1 cellular context compared by ENCODE assay signal in genomic region chr5:54388411-54388810, GRCh38.
TF ChIP-seq lines count a peak whose summit lies in the region.

No MANE protein-coding gene starts in this region.

TF ChIP-seq in GM12878, 131 proteins besides CTCF, POLR2A, EP300 and RAD21 (continued from another document):
- TF ChIP-seq, protein P1, sequence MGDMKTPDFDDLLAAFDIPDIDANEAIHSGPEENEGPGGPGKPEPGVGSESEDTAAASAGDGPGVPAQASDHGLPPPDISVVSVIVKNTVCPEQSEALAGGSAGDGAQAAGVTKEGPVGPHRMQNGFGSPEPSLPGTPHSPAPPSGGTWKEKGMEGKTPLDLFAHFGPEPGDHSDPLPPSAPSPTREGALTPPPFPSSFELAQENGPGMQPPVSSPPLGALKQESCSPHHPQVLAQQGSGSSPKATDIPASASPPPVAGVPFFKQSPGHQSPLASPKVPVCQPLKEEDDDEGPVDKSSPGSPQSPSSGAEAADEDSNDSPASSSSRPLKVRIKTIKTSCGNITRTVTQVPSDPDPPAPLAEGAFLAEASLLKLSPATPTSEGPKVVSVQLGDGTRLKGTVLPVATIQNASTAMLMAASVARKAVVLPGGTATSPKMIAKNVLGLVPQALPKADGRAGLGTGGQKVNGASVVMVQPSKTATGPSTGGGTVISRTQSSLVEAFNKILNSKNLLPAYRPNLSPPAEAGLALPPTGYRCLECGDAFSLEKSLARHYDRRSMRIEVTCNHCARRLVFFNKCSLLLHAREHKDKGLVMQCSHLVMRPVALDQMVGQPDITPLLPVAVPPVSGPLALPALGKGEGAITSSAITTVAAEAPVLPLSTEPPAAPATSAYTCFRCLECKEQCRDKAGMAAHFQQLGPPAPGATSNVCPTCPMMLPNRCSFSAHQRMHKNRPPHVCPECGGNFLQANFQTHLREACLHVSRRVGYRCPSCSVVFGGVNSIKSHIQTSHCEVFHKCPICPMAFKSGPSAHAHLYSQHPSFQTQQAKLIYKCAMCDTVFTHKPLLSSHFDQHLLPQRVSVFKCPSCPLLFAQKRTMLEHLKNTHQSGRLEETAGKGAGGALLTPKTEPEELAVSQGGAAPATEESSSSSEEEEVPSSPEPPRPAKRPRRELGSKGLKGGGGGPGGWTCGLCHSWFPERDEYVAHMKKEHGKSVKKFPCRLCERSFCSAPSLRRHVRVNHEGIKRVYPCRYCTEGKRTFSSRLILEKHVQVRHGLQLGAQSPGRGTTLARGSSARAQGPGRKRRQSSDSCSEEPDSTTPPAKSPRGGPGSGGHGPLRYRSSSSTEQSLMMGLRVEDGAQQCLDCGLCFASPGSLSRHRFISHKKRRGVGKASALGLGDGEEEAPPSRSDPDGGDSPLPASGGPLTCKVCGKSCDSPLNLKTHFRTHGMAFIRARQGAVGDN (IDR thresholded peaks at IDR 0.05), result no peak
- TF ChIP-seq YBX1 (IDR thresholded peaks at IDR 0.05) (no peak), MYC (IDR thresholded peaks at IDR 0.05; ENCODE audit: insufficient read depth, insufficient read length, insufficient replicate concordance, low read length, severe bottlenecking) (no peak), TCF3 (IDR thresholded peaks at IDR 0.05; ENCODE audit: borderline replicate concordance, insufficient read depth, low read depth, low read length) (no peak), STAT1 (conservative IDR thresholded peaks at IDR 0.05) (no peak), RFX5 (IDR thresholded peaks at IDR 0.05; ENCODE audit: low read depth, low read length) (no peak), RELA (IDR thresholded peaks at IDR 0.05; ENCODE audit: borderline replicate concordance, partially characterized antibody) (no peak), CHD4 (IDR thresholded peaks at IDR 0.05) (no peak), SMAD1 (IDR thresholded peaks at IDR 0.05; ENCODE audit: low read depth, partially characterized antibody) (no peak), FOXK2 (IDR thresholded peaks at IDR 0.05) (no peak), MYB (IDR thresholded peaks at IDR 0.05; ENCODE audit: borderline replicate concordance, low read depth, low read length) (no peak), ELK1 (IDR thresholded peaks at IDR 0.05; ENCODE audit: low read depth, low read length) (no peak), NFXL1 (IDR thresholded peaks at IDR 0.05; ENCODE audit: borderline replicate concordance) (no peak)
- TF ChIP-seq, protein P2, sequence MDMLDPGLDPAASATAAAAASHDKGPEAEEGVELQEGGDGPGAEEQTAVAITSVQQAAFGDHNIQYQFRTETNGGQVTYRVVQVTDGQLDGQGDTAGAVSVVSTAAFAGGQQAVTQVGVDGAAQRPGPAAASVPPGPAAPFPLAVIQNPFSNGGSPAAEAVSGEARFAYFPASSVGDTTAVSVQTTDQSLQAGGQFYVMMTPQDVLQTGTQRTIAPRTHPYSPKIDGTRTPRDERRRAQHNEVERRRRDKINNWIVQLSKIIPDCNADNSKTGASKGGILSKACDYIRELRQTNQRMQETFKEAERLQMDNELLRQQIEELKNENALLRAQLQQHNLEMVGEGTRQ (IDR thresholded peaks at IDR 0.05; ENCODE audit: borderline replicate concordance, low read depth, low read length), result no peak
- TF ChIP-seq, protein P3, sequence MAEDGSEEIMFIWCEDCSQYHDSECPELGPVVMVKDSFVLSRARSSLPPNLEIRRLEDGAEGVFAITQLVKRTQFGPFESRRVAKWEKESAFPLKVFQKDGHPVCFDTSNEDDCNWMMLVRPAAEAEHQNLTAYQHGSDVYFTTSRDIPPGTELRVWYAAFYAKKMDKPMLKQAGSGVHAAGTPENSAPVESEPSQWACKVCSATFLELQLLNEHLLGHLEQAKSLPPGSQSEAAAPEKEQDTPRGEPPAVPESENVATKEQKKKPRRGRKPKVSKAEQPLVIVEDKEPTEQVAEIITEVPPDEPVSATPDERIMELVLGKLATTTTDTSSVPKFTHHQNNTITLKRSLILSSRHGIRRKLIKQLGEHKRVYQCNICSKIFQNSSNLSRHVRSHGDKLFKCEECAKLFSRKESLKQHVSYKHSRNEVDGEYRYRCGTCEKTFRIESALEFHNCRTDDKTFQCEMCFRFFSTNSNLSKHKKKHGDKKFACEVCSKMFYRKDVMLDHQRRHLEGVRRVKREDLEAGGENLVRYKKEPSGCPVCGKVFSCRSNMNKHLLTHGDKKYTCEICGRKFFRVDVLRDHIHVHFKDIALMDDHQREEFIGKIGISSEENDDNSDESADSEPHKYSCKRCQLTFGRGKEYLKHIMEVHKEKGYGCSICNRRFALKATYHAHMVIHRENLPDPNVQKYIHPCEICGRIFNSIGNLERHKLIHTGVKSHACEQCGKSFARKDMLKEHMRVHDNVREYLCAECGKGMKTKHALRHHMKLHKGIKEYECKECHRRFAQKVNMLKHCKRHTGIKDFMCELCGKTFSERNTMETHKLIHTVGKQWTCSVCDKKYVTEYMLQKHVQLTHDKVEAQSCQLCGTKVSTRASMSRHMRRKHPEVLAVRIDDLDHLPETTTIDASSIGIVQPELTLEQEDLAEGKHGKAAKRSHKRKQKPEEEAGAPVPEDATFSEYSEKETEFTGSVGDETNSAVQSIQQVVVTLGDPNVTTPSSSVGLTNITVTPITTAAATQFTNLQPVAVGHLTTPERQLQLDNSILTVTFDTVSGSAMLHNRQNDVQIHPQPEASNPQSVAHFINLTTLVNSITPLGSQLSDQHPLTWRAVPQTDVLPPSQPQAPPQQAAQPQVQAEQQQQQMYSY (CRISPR knock-in tag; IDR thresholded peaks at IDR 0.05), result no peak
TF ChIP-seq in GM12878: peak in this region for 0.
